2 cellular contexts compared by ENCODE assay signal in the genomic region with DNA sequence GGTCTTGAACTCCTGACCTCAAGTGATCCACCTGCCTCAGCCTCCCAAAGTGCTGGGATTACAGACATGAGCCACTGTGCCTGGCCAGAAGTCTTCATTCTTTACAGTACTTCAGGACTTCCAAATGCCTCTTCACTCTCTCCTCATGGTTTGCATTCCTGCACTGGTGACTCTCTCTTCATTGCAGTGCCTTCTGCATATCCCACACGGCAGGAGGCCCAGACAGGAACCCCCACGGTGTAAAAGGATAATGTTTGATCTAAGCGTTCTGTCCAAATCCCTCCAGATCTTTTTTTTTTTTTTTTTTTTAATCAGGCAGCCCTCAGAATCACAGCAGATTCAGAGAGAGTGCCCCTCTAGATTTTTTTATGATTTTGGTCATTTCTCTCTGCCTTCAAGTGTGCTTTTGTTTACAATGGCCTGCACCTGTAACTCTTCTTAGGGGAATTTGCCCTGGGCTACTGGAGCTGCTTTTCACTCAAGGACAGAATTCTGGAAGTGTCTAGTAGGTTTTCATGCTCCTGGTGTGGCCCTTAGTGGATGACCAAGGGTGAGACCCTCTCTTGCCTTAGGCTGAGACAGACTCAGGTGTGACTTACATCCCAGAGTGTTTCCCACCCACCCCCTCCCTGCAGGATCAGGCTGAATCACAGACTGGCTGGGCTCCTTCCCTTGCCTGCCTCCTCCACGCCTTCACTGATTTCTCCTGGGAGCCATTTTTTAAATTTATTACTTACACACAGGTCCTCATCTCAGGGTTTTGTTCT.
TF ChIP-seq lines count a peak whose summit lies in the region.

No MANE protein-coding gene starts in this region.

TF ChIP-seq in SK-N-SH treated with all-trans-retinoic acid at 6 μM for 48 hours, 23 proteins besides CTCF, POLR2A, EP300 and RAD21 (continued from another document):
- TF ChIP-seq TSHZ2 (CRISPR knock-in tag; IDR thresholded peaks at IDR 0.05) (no peak), ZC3H10 (CRISPR knock-in tag; IDR thresholded peaks at IDR 0.05) (no peak), ZNF565 (CRISPR knock-in tag; conservative IDR thresholded peaks at IDR 0.05; ENCODE audit: low read depth) (no peak), PPARA (CRISPR knock-in tag; IDR thresholded peaks at IDR 0.05; ENCODE audit: borderline replicate concordance) (no peak), ZNF8 (CRISPR knock-in tag; IDR thresholded peaks at IDR 0.05) (no peak), CSDC2 (CRISPR knock-in tag; IDR thresholded peaks at IDR 0.05) (no peak), OSR1 (CRISPR knock-in tag; IDR thresholded peaks at IDR 0.05) (no peak), ZFP3 (CRISPR knock-in tag; IDR thresholded peaks at IDR 0.05) (no peak), ZFP30 (CRISPR knock-in tag; IDR thresholded peaks at IDR 0.05) (no peak), CREB5 (CRISPR knock-in tag; IDR thresholded peaks at IDR 0.05; ENCODE audit: low read depth) (no peak), TOX (CRISPR knock-in tag; IDR thresholded peaks at IDR 0.05; ENCODE audit: borderline replicate concordance) (no peak), GLIS3 (CRISPR knock-in tag; IDR thresholded peaks at IDR 0.05) (no peak), TCF4 (CRISPR knock-in tag; IDR thresholded peaks at IDR 0.05; ENCODE audit: borderline replicate concordance) (no peak), ZNF70 (CRISPR knock-in tag; IDR thresholded peaks at IDR 0.05) (no peak), POU6F1 (CRISPR knock-in tag; IDR thresholded peaks at IDR 0.05; ENCODE audit: borderline replicate concordance, low read depth) (no peak)

TF ChIP-seq in SK-N-SH, 30 proteins besides CTCF, POLR2A, EP300 and RAD21 (continued from another document):
- TF ChIP-seq ZBTB33 (IDR thresholded peaks at IDR 0.05; ENCODE audit: borderline replicate concordance, low read depth) (no peak), TEAD4 (IDR thresholded peaks at IDR 0.05; ENCODE audit: borderline replicate concordance, insufficient read depth) (no peak)
- TF ChIP-seq, protein P1, sequence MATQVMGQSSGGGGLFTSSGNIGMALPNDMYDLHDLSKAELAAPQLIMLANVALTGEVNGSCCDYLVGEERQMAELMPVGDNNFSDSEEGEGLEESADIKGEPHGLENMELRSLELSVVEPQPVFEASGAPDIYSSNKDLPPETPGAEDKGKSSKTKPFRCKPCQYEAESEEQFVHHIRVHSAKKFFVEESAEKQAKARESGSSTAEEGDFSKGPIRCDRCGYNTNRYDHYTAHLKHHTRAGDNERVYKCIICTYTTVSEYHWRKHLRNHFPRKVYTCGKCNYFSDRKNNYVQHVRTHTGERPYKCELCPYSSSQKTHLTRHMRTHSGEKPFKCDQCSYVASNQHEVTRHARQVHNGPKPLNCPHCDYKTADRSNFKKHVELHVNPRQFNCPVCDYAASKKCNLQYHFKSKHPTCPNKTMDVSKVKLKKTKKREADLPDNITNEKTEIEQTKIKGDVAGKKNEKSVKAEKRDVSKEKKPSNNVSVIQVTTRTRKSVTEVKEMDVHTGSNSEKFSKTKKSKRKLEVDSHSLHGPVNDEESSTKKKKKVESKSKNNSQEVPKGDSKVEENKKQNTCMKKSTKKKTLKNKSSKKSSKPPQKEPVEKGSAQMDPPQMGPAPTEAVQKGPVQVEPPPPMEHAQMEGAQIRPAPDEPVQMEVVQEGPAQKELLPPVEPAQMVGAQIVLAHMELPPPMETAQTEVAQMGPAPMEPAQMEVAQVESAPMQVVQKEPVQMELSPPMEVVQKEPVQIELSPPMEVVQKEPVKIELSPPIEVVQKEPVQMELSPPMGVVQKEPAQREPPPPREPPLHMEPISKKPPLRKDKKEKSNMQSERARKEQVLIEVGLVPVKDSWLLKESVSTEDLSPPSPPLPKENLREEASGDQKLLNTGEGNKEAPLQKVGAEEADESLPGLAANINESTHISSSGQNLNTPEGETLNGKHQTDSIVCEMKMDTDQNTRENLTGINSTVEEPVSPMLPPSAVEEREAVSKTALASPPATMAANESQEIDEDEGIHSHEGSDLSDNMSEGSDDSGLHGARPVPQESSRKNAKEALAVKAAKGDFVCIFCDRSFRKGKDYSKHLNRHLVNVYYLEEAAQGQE (IDR thresholded peaks at IDR 0.05; ENCODE audit: low read depth, low read length) = no peak
